In genomic region chr5:10403829-10404228, GRCh38 we compare ENCODE assay signal across 10 cellular contexts. TPM values are rescaled to one million over a fixed set of nuclear protein-coding genes. Genes with fewer than 3 reads are reported as not detected.
"Had no signal": no experiment of that assay in that cellular context is flagged by ENCODE, and none has a peak within 500 bp of the region (broad histone marks: within the 10 kb centered on the region; RNA-seq: fewer than 3 reads in every experiment).

No MANE protein-coding gene starts in this region.

- H3K9me3 Mint-ChIP-seq: H9, HFFc6 had no signal

- ATAC-seq: GM23338, HCT116 had no signal

- H3K4me3 Mint-ChIP-seq: GM23338, H9, HFFc6 had no signal

- H3K9ac ChIP-seq: GM23248 had no signal

- DNase-seq: GM23248, GOT3, H7, H9, HCEC 1CT, HFFc6 had no signal

- H3K4me2 ChIP-seq: GM23338 had no signal

- FAIRE-seq: H1 had no signal

- H2AFZ ChIP-seq: GM23248, GM23338 had no signal

- H3K27ac Mint-ChIP-seq: GM23338, H9, HFFc6 had no signal

- H3K4me1 Mint-ChIP-seq: GM23338, H9 had no signal

- H3K4me3 ChIP-seq: GM23248, GM23338, HAP-1 had no signal

- H3K27ac ChIP-seq: GM23248 had no signal

- H3K4me1 ChIP-seq: HAP-1 had no signal

- H3K9me3 ChIP-seq: HAP-1 had no signal

RNA-seq across cellular contexts. Expression of gene ROPN1L, which starts 37.9 kb away (rescaled TPM):
- total RNA-seq: GM23338, H7 had no signal
